21 cellular contexts compared by ENCODE assay signal in the genomic region with DNA sequence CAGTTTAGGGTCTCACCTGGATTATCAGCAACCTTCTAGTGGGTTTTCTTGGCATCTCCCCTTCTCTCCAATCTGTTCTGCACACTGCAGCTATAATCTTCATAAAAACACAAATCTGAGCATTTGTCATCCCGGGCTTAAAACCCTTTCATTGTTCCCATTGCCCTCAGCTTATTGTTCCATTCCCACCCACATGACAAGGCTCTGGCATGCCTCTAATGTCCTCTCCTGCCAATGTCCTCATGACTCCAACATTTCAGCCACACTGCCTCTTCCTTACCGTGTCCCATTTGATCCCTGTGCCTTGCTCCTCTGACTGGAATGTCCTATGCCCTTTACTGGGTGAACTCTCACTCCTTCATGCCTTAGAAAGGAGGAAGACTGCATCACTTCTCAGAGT. TPM values are rescaled to one million over a fixed set of nuclear protein-coding genes. Genes with fewer than 3 reads are reported as not detected.
A peak's percentile ranks its signal among the peaks of the same experiment; 100 is the strongest.
DNase-seq lines count a peak whose midpoint lies in the region; ATAC-seq and TF ChIP-seq lines count a peak whose summit lies in the region.
"Had no signal": no experiment of that assay in that cellular context is flagged by ENCODE, and none has a peak within 500 bp of the region (broad histone marks: within the 10 kb centered on the region; RNA-seq: fewer than 3 reads in every experiment).

No MANE protein-coding gene starts in this region.

- H3K36me3 Mint-ChIP-seq in activated CD8-positive, alpha-beta T cell treated with anti-CD3 and anti-CD28 coated beads, Interleukin-2, amount 10 ng/mL, durations not matched to agents 7 days and 5 days (ENCODE audit: low read depth): peaks cover 13% of the 10 kb centered on the region
- H3K36me3 Mint-ChIP-seq in activated CD8-positive, alpha-beta T cell treated with anti-CD3 and anti-CD28 coated beads for 36 hours (ENCODE audit: low read depth): peaks cover 2% of the 10 kb centered on the region

- ATAC-seq in activated CD8-positive, alpha-beta T cell treated with anti-CD3 and anti-CD28 coated beads, Interleukin-2, amount 10 ng/mL, durations not matched to agents 7 days and 5 days: no peak
- ATAC-seq in activated CD8-positive, alpha-beta T cell treated with anti-CD3 and anti-CD28 coated beads for 36 hours: no peak
- ATAC-seq: GM23338, PC-3 had no signal

- no peak for TF ChIP-seq CTCF in activated CD8-positive, alpha-beta T cell treated with anti-CD3 and anti-CD28 coated beads for 36 hours (IDR thresholded peaks at IDR 0.05)
- TF ChIP-seq CTCF in GM10266 (IDR thresholded peaks at IDR 0.05; ENCODE audit: control insufficient read depth, insufficient read depth, low read depth, missing control alignments): no peak

- H3K27ac Mint-ChIP-seq in activated CD8-positive, alpha-beta T cell treated with anti-CD3 and anti-CD28 coated beads, Interleukin-2, amount 10 ng/mL, durations not matched to agents 7 days and 5 days: peak overlapping the region; percentile 2
- no peak overlapping the region for H3K27ac Mint-ChIP-seq in activated CD8-positive, alpha-beta T cell treated with anti-CD3 and anti-CD28 coated beads for 36 hours
- H3K27ac Mint-ChIP-seq: GM23338, HFFc6 had no signal

- intact Hi-C loops in activated CD8-positive, alpha-beta T cell treated with anti-CD3 and anti-CD28 coated beads for 36 hours (cut with micrococcal nuclease): no loop called here

- H3K9me3 Mint-ChIP-seq in activated CD8-positive, alpha-beta T cell treated with anti-CD3 and anti-CD28 coated beads, Interleukin-2, amount 10 ng/mL, durations not matched to agents 7 days and 5 days (ENCODE audit: insufficient read depth): no peaks in the 10 kb centered on the region
- no peaks in the 10 kb centered on the region for H3K9me3 Mint-ChIP-seq in activated CD8-positive, alpha-beta T cell treated with anti-CD3 and anti-CD28 coated beads for 36 hours
- H3K9me3 Mint-ChIP-seq: GM23338, HFFc6 had no signal

- no peak for TF ChIP-seq POLR2A in erythroblast (IDR thresholded peaks at IDR 0.05; ENCODE audit: low read length)

- no peak overlapping the region for H3K4me3 Mint-ChIP-seq in activated CD8-positive, alpha-beta T cell treated with anti-CD3 and anti-CD28 coated beads, Interleukin-2, amount 10 ng/mL, durations not matched to agents 7 days and 5 days
- H3K4me3 Mint-ChIP-seq in activated CD8-positive, alpha-beta T cell treated with anti-CD3 and anti-CD28 coated beads for 36 hours: no peak overlapping the region
- H3K4me3 Mint-ChIP-seq: GM23338, HFFc6 had no signal

- POLR2A ChIA-PET in activated CD8-positive, alpha-beta T cell treated with anti-CD3 and anti-CD28 coated beads, Interleukin-2, amount 10 ng/mL, durations not matched to agents 7 days and 5 days (lab: Charles Lee): no interaction called here
- POLR2A ChIA-PET in activated CD8-positive, alpha-beta T cell treated with anti-CD3 and anti-CD28 coated beads for 36 hours (lab: Charles Lee): no interaction called here

- CTCF ChIA-PET in activated CD8-positive, alpha-beta T cell treated with anti-CD3 and anti-CD28 coated beads, Interleukin-2, amount 10 ng/mL, durations not matched to agents 7 days and 5 days (lab: Charles Lee): interaction anchor here (1.9 kb wide), 1 partner anchor 28 kb away, joined by 8 read pairs; a partner anchor contains a TSS
- CTCF ChIA-PET in activated CD8-positive, alpha-beta T cell treated with anti-CD3 and anti-CD28 coated beads for 36 hours (lab: Charles Lee): interaction anchor here (2.1 kb wide), 1 partner anchor 27 kb away, joined by 7 read pairs; no protein-coding TSS in a partner anchor

- no peaks in the 10 kb centered on the region for H3K27me3 Mint-ChIP-seq in activated CD8-positive, alpha-beta T cell treated with anti-CD3 and anti-CD28 coated beads, Interleukin-2, amount 10 ng/mL, durations not matched to agents 7 days and 5 days (ENCODE audit: low read depth)
- no peaks in the 10 kb centered on the region for H3K27me3 Mint-ChIP-seq in activated CD8-positive, alpha-beta T cell treated with anti-CD3 and anti-CD28 coated beads for 36 hours

- DNase-seq in activated CD8-positive, alpha-beta T cell treated with anti-CD3 and anti-CD28 coated beads, Interleukin-2, amount 10 ng/mL, durations not matched to agents 7 days and 5 days: no peak
- no peak for DNase-seq in activated CD8-positive, alpha-beta T cell treated with anti-CD3 and anti-CD28 coated beads for 36 hours
- peak; percentile 41 to 50 for DNase-seq in hippocampal formation (lab: John Stamatoyannopoulos, UW)
- peak; percentile 86 for DNase-seq in pons (ENCODE audit: low spot score)
- no peak for DNase-seq in GM10266 (ENCODE audit: extremely low spot score)
- DNase-seq in DMS114 treated with DMSO at 0.1 percent for 48 hours (lab: John Stamatoyannopoulos, UW; ENCODE audit: unreplicated experiment): no peak
- DNase-seq in erythroblast (lab: John Stamatoyannopoulos, UW): no peak
- no peak for DNase-seq in AML-193 (lab: John Stamatoyannopoulos, UW)
- DNase-seq: DMS53; HFFc6; IMR-90; KG1; MG63; NCI-H2029 treated with DMSO at 0.1 percent for 48 hours; NCI-H446 treated with DMSO at 0.1 percent for 48 hours; NCI-H526; NK-92 treated with Interleukin-12 subunit alpha and Interleukin-12 subunit beta, amount 100 ng/mL, for 24 hours; PC-3; SJCRH30 had no signal

- H3K4me1 Mint-ChIP-seq in activated CD8-positive, alpha-beta T cell treated with anti-CD3 and anti-CD28 coated beads, Interleukin-2, amount 10 ng/mL, durations not matched to agents 7 days and 5 days (ENCODE audit: low read depth): peaks cover 14% of the 10 kb centered on the region
- H3K4me1 Mint-ChIP-seq in activated CD8-positive, alpha-beta T cell treated with anti-CD3 and anti-CD28 coated beads for 36 hours (ENCODE audit: low read depth): no peaks in the 10 kb centered on the region
- H3K4me1 Mint-ChIP-seq: GM23338 had no signal

RNA-seq across cellular contexts. Expression of a gene that starts 7.5 kb away (rescaled TPM):
- 10 to 100 TPM; 32.4 to 32.9 TPM for total RNA-seq in activated CD8-positive, alpha-beta T cell treated with anti-CD3 and anti-CD28 coated beads, Interleukin-2, amount 10 ng/mL, durations not matched to agents 7 days and 5 days
- 10 to 100 TPM; 29.6 to 34.1 TPM for total RNA-seq in activated CD8-positive, alpha-beta T cell treated with anti-CD3 and anti-CD28 coated beads for 36 hours

RNA-seq across cellular contexts. Expression of a gene that starts 12.4 kb away (rescaled TPM):
- 100 to 1,000 TPM; 116 to 117 TPM for total RNA-seq in activated CD8-positive, alpha-beta T cell treated with anti-CD3 and anti-CD28 coated beads, Interleukin-2, amount 10 ng/mL, durations not matched to agents 7 days and 5 days
- 10 to 100 TPM; 67.6 to 75.5 TPM for total RNA-seq in activated CD8-positive, alpha-beta T cell treated with anti-CD3 and anti-CD28 coated beads for 36 hours

RNA-seq across cellular contexts. Expression of a gene that starts 15.6 kb away (rescaled TPM):
- total RNA-seq in activated CD8-positive, alpha-beta T cell treated with anti-CD3 and anti-CD28 coated beads, Interleukin-2, amount 10 ng/mL, durations not matched to agents 7 days and 5 days: 10 to 100 TPM; 23.7 to 24.5 TPM
- total RNA-seq in activated CD8-positive, alpha-beta T cell treated with anti-CD3 and anti-CD28 coated beads for 36 hours: 10 to 100 TPM; 16.2 to 16.5 TPM

RNA-seq across cellular contexts. Expression of a gene that starts 16.7 kb away (rescaled TPM):
- 10 to 100 TPM; 20.1 to 20.2 TPM for total RNA-seq in activated CD8-positive, alpha-beta T cell treated with anti-CD3 and anti-CD28 coated beads, Interleukin-2, amount 10 ng/mL, durations not matched to agents 7 days and 5 days
- total RNA-seq in activated CD8-positive, alpha-beta T cell treated with anti-CD3 and anti-CD28 coated beads for 36 hours: 10 to 100 TPM; 35.4 to 35.5 TPM

RNA-seq across cellular contexts. Expression of a gene that starts 28.7 kb away (rescaled TPM):
- under 1 TPM; 0.23 to 0.68 TPM for total RNA-seq in activated CD8-positive, alpha-beta T cell treated with anti-CD3 and anti-CD28 coated beads, Interleukin-2, amount 10 ng/mL, durations not matched to agents 7 days and 5 days
- total RNA-seq in activated CD8-positive, alpha-beta T cell treated with anti-CD3 and anti-CD28 coated beads for 36 hours: under 1 TPM; 0.36 to 0.68 TPM
- total RNA-seq: G401, IMR-90 had no signal

Comparison
In these comparisons a context has a peak if more than half of its experiments do, and no peak if none do; other contexts are left out.
1. DNase-seq: peak in hippocampal formation (2 of 2) and pons (single experiment); none in activated CD8-positive, alpha-beta T cell treated with anti-CD3 and anti-CD28 coated beads, Interleukin-2, amount 10 ng/mL, durations not matched to agents 7 days and 5 days (single experiment), activated CD8-positive, alpha-beta T cell treated with anti-CD3 and anti-CD28 coated beads for 36 hours (single experiment), GM10266 (single experiment), DMS114 treated with DMSO at 0.1 percent for 48 hours (single experiment), erythroblast (0 of 2) and AML-193 (0 of 2).